Comparison of ENCODE assay signal across 28 cellular contexts in genomic region chr9:2464624-2465023, GRCh38.
A peak's percentile ranks its signal among the peaks of the same experiment; 100 is the strongest.
DNase-seq lines count a peak whose midpoint lies in the region; ATAC-seq, FAIRE-seq and TF ChIP-seq lines count a peak whose summit lies in the region.
"Had no signal": no experiment of that assay in that cellular context is flagged by ENCODE, and none has a peak within 500 bp of the region (broad histone marks: within the 10 kb centered on the region; RNA-seq: fewer than 3 reads in every experiment).

No MANE protein-coding gene starts in this region.

- TF ChIP-seq EP300 in HepG2 (IDR thresholded peaks at IDR 0.05; ENCODE audit: low read depth in 2 of 2, low read length in 2 of 2) = no peak
- no peak for TF ChIP-seq EP300 in HepG2 (CRISPR knock-in tag; IDR thresholded peaks at IDR 0.05; ENCODE audit: borderline replicate concordance)

- no peaks in the 10 kb centered on the region for H3K79me2 ChIP-seq in HepG2 (ENCODE audit: insufficient read depth, low read length)

- H3K9ac ChIP-seq in HepG2 (ENCODE audit: insufficient read depth, low read depth, low read length) = no peak overlapping the region
- no peak overlapping the region for H3K9ac ChIP-seq in endodermal cell (ENCODE audit: extremely low read depth, low read length, poor library complexity, severe bottlenecking)
- H3K9ac ChIP-seq: BLaER1 had no signal

- H3K4me3 Mint-ChIP-seq in WTC11 = no peak overlapping the region
- no peak overlapping the region for H3K4me3 Mint-ChIP-seq in endodermal cell
- H3K4me3 Mint-ChIP-seq in activated CD4-positive, alpha-beta memory T cell treated with anti-CD3 and anti-CD28 coated beads, Interleukin-2, amount 10 ng/mL, durations not matched to agents 7 days and 5 days = no peak overlapping the region
- H3K4me3 Mint-ChIP-seq: CD14-positive monocyte; CD4-positive, alpha-beta memory T cell; CD4-positive, CD25-positive, alpha-beta regulatory T cell; CD8-positive, alpha-beta memory T cell had no signal

- no TSS peak for BruUV-seq in HepG2 (replicated peaks; lab: Mats Ljungman, UMichigan)

- H3K9me3 ChIP-seq in HepG2 (ENCODE audit: low read length) (no peaks in the 10 kb centered on the region), right lobe of liver (no peaks in the 10 kb centered on the region), endodermal cell (ENCODE audit: control insufficient read depth, low read length) (peaks cover 28% of the 10 kb centered on the region), spleen (peaks cover 0 to 8% (median 0%) of the 10 kb centered on the region in 8 donors)
- H3K9me3 ChIP-seq: BE2C had no signal

- peaks cover 24% of the 10 kb centered on the region for H3K36me3 Mint-ChIP-seq in WTC11
- no peaks in the 10 kb centered on the region for H3K36me3 Mint-ChIP-seq in endodermal cell (ENCODE audit: low read depth)
- H3K36me3 Mint-ChIP-seq in activated CD4-positive, alpha-beta memory T cell treated with anti-CD3 and anti-CD28 coated beads, Interleukin-2, amount 10 ng/mL, durations not matched to agents 7 days and 5 days (ENCODE audit: low read depth) = no peaks in the 10 kb centered on the region
- H3K36me3 Mint-ChIP-seq: CD14-positive monocyte; CD4-positive, alpha-beta memory T cell; CD4-positive, CD25-positive, alpha-beta regulatory T cell; CD8-positive, alpha-beta memory T cell had no signal

- TF ChIP-seq POLR2A in HepG2 (IDR thresholded peaks at IDR 0.05; ENCODE audit: insufficient read depth in 1 of 2, low read depth in 2 of 2, low read length in 2 of 2) (no peak), right lobe of liver (IDR thresholded peaks at IDR 0.05) (no peak), spleen (IDR thresholded peaks at IDR 0.05) (no peak)

- FAIRE-seq in HepG2 (lab: Jason Lieb, UNC) = no peak
- FAIRE-seq: A204.1, GM12878, GM12892, GM18507, GM19239 had no signal

- H3K27me3 ChIP-seq in HepG2 (ENCODE audit: control insufficient read depth in 1 of 2, insufficient read depth in 2 of 2, low read length in 2 of 2) (no peaks in the 10 kb centered on the region; a peak in 1 of 5 replicates), right lobe of liver (no peaks in the 10 kb centered on the region), endodermal cell (ENCODE audit: control insufficient read depth, insufficient read depth, low read length, poor library complexity, severe bottlenecking) (no peaks in the 10 kb centered on the region), spleen (replicated peaks in 1 of 7) (no peaks in the 10 kb centered on the region)
- H3K27me3 ChIP-seq: BE2C, BLaER1 had no signal

- DNase-seq in HepG2 (ENCODE audit: low spot score) (no peak), right lobe of liver (no peak), WTC11 (ENCODE audit: low spot score) (no peak), endodermal cell (no peak), spleen (no peak)
- DNase-seq in activated CD4-positive, alpha-beta memory T cell treated with anti-CD3 and anti-CD28 coated beads, Interleukin-2, amount 10 ng/mL, durations not matched to agents 7 days and 5 days = no peak
- DNase-seq: 8988T; ACHN; BE2C; C1 segment of cervical spinal cord; CD4-positive, alpha-beta memory T cell; CD4-positive, CD25-positive, alpha-beta regulatory T cell; CD8-positive, alpha-beta memory T cell; COR-L47; DMS 273 treated with DMSO at 0.1 percent for 48 hours; DMS153; DMS53; DMS79; DND-41; EL; GDM1 had no signal

- peaks cover 33% of the 10 kb centered on the region for H3K9me3 Mint-ChIP-seq in WTC11
- peaks cover 15% of the 10 kb centered on the region for H3K9me3 Mint-ChIP-seq in endodermal cell
- H3K9me3 Mint-ChIP-seq in activated CD4-positive, alpha-beta memory T cell treated with anti-CD3 and anti-CD28 coated beads, Interleukin-2, amount 10 ng/mL, durations not matched to agents 7 days and 5 days = no peaks in the 10 kb centered on the region

- no peak for TF ChIP-seq RAD21 in HepG2 (CRISPR knock-in tag; IDR thresholded peaks at IDR 0.05)

- H3K36me3 ChIP-seq in HepG2 (replicated peaks in 1 of 2; ENCODE audit: control insufficient read depth in 1 of 2, insufficient read depth in 2 of 2, low read length in 2 of 2) = no peaks in the 10 kb centered on the region
- H3K36me3 ChIP-seq in right lobe of liver = no peaks in the 10 kb centered on the region
- no peaks in the 10 kb centered on the region for H3K36me3 ChIP-seq in endodermal cell (ENCODE audit: control insufficient read depth, insufficient read depth, low read length)
- no peaks in the 10 kb centered on the region for H3K36me3 ChIP-seq in spleen
- H3K36me3 ChIP-seq: BE2C had no signal

- no peak for ATAC-seq in HepG2
- no peak for ATAC-seq in right lobe of liver
- no peak for ATAC-seq in WTC11
- ATAC-seq: GM12878 had no signal

- WGBS in HepG2 (ENCODE audit: low lambda C conversion rate) = 57% methylated on average over 2 of the region's 2 CpGs
- WGBS in right lobe of liver (ENCODE audit: insufficient coverage, low coverage, low lambda C conversion rate, missing lambda C conversion rate) = 90% methylated on average over 2 of the region's 2 CpGs
- 93 to 98% methylated on average over 2 of the region's 2 CpGs for WGBS in endodermal cell (ENCODE audit: insufficient coverage in 1 of 2, insufficient read length in 1 of 2), 2 experiments
- WGBS in spleen, 5 donors = 87 to 97% (median 95%) methylated on average over 2 of the region's 2 CpGs

- in situ Hi-C loops in HepG2 (cut with HindIII; ENCODE audit: extremely low pct_ligation_motif_present, low pct_unique_long_range_greater_than_20kb) = no loop called here

- CTCF ChIA-PET in HepG2 (lab: Yijun Ruan, JAX; ENCODE audit: low intra/inter-chr PET ratio, low total read pairs) = no interaction called here
- CTCF ChIA-PET in WTC11 (lab: Charles Lee) = no interaction called here
- CTCF ChIA-PET in activated CD4-positive, alpha-beta memory T cell treated with anti-CD3 and anti-CD28 coated beads, Interleukin-2, amount 10 ng/mL, durations not matched to agents 7 days and 5 days (lab: Charles Lee) = no interaction called here

- no peak overlapping the region for H2AFZ ChIP-seq in HepG2 (ENCODE audit: low read length)

- POLR2A ChIA-PET in HepG2 (lab: Yijun Ruan, JAX) = no interaction called here
- POLR2A ChIA-PET in WTC11 (lab: Charles Lee) = no interaction called here
- POLR2A ChIA-PET in activated CD4-positive, alpha-beta memory T cell treated with anti-CD3 and anti-CD28 coated beads, Interleukin-2, amount 10 ng/mL, durations not matched to agents 7 days and 5 days (lab: Charles Lee) = no interaction called here

- H3K27ac Mint-ChIP-seq in WTC11 (no peak overlapping the region), endodermal cell (no peak overlapping the region)
- H3K27ac Mint-ChIP-seq in activated CD4-positive, alpha-beta memory T cell treated with anti-CD3 and anti-CD28 coated beads, Interleukin-2, amount 10 ng/mL, durations not matched to agents 7 days and 5 days = no peak overlapping the region
- H3K27ac Mint-ChIP-seq: CD14-positive monocyte; CD4-positive, alpha-beta memory T cell; CD4-positive, CD25-positive, alpha-beta regulatory T cell; CD8-positive, alpha-beta memory T cell had no signal

- intact Hi-C loops in HepG2 (cut with micrococcal nuclease; ENCODE audit: unreplicated experiment) = no loop called here
- intact Hi-C loops in right lobe of liver (cut with DNase I) = no loop called here
- intact Hi-C loops in spleen (cut with DNase I; ENCODE audit: low total_unique reads) = no loop called here

- H4K20me1 ChIP-seq in HepG2 (ENCODE audit: insufficient read depth, low read length) = no peaks in the 10 kb centered on the region
- H4K20me1 ChIP-seq: BLaER1 had no signal

- peaks cover 17% of the 10 kb centered on the region for H3K4me1 ChIP-seq in HepG2 (ENCODE audit: insufficient read depth, low read length)
- H3K4me1 ChIP-seq in right lobe of liver = peaks cover 0 to 17% (median 2%) of the 10 kb centered on the region in 4 donors
- H3K4me1 ChIP-seq in endodermal cell (ENCODE audit: control insufficient read depth, insufficient read depth, low read length) = no peaks in the 10 kb centered on the region
- H3K4me1 ChIP-seq in spleen = no peaks in the 10 kb centered on the region
- H3K4me1 ChIP-seq: BE2C had no signal

- H3K4me1 Mint-ChIP-seq in WTC11 (peaks cover 18% of the 10 kb centered on the region), endodermal cell (peaks cover 1% of the 10 kb centered on the region)
- H3K4me1 Mint-ChIP-seq in activated CD4-positive, alpha-beta memory T cell treated with anti-CD3 and anti-CD28 coated beads, Interleukin-2, amount 10 ng/mL, durations not matched to agents 7 days and 5 days = no peaks in the 10 kb centered on the region
- H3K4me1 Mint-ChIP-seq: CD14-positive monocyte; CD4-positive, alpha-beta memory T cell; CD4-positive, CD25-positive, alpha-beta regulatory T cell; CD8-positive, alpha-beta memory T cell had no signal

- TF ChIP-seq CTCF in HepG2 (CRISPR knock-in tag; IDR thresholded peaks at IDR 0.05) = no peak
- no peak for TF ChIP-seq CTCF in right lobe of liver (IDR thresholded peaks at IDR 0.05)
- no peak for TF ChIP-seq CTCF in WTC11 (IDR thresholded peaks at IDR 0.05)
- TF ChIP-seq CTCF in endodermal cell (conservative IDR thresholded peaks at IDR 0.05) = no peak
- no peak for TF ChIP-seq CTCF in spleen (IDR thresholded peaks at IDR 0.05 in 8 of 11, conservative IDR thresholded peaks at IDR 0.05 in 3 of 11)

- H3K4me3 ChIP-seq in HepG2 (replicated peaks in 1 of 3; ENCODE audit: insufficient read depth in 1 of 3, low read depth in 2 of 3, low read length in 3 of 3) = no peak overlapping the region
- H3K4me3 ChIP-seq in right lobe of liver = no peak overlapping the region
- peak overlapping the region; percentile 3 for H3K4me3 ChIP-seq in endodermal cell (ENCODE audit: low read length)
- no peak overlapping the region for H3K4me3 ChIP-seq in spleen
- H3K4me3 ChIP-seq: BLaER1, GM12878 had no signal

- H3K27ac ChIP-seq in HepG2 (ENCODE audit: extremely low read length, insufficient read depth, low read length) (no peak overlapping the region), right lobe of liver (no peak overlapping the region), endodermal cell (ENCODE audit: low read depth, low read length) (no peak overlapping the region), spleen (no peak overlapping the region)
- H3K27ac ChIP-seq: BLaER1 had no signal

- H3K27me3 Mint-ChIP-seq in WTC11 (ENCODE audit: low read depth) = no peaks in the 10 kb centered on the region; the same call in 1 of the 2 replicates
- H3K27me3 Mint-ChIP-seq in endodermal cell (ENCODE audit: insufficient read depth) = no peaks in the 10 kb centered on the region
- H3K27me3 Mint-ChIP-seq in activated CD4-positive, alpha-beta memory T cell treated with anti-CD3 and anti-CD28 coated beads, Interleukin-2, amount 10 ng/mL, durations not matched to agents 7 days and 5 days = peaks cover 15% of the 10 kb centered on the region

- no peak overlapping the region for H3K4me2 ChIP-seq in HepG2 (ENCODE audit: low read depth, low read length)
- H3K4me2 ChIP-seq: BLaER1 had no signal

TF ChIP-seq in HepG2, 621 proteins besides CTCF, POLR2A, EP300 and RAD21:
- TF ChIP-seq MXI1 (IDR thresholded peaks at IDR 0.05; ENCODE audit: borderline replicate concordance, low read depth, low read length) (no peak), ZFP82 (CRISPR knock-in tag; IDR thresholded peaks at IDR 0.05; ENCODE audit: borderline replicate concordance) (0 out of 2 replicates have a peak, but pooled peaks have one; percentile 41)

TF ChIP-seq in WTC11, 78 proteins besides CTCF, POLR2A, EP300 and RAD21 (continues in another document):
- 0 out of 2 replicates have a peak, but pooled peaks have one; percentile 63 for TF ChIP-seq GTF2I (CRISPR knock-in tag; conservative IDR thresholded peaks at IDR 0.05)
- no peak for TF ChIP-seq ZNF138 (CRISPR knock-in tag; conservative IDR thresholded peaks at IDR 0.05)
